Comparison of ENCODE assay signal across 22 cellular contexts in genomic region chr4:15501941-15502340, GRCh38. TPM values are rescaled to one million over a fixed set of nuclear protein-coding genes. Genes with fewer than 3 reads are reported as not detected.
DNase-seq lines count a peak whose midpoint lies in the region; ATAC-seq and TF ChIP-seq lines count a peak whose summit lies in the region.
"Had no signal": no experiment of that assay in that cellular context is flagged by ENCODE, and none has a peak within 500 bp of the region (broad histone marks: within the 10 kb centered on the region; RNA-seq: fewer than 3 reads in every experiment).

No MANE protein-coding gene starts in this region.

- H3K36me3 Mint-ChIP-seq in activated CD4-positive, alpha-beta T cell treated with anti-CD3 and anti-CD28 coated beads for 36 hours (ENCODE audit: low read depth), result peaks cover 2% of the 10 kb centered on the region

- POLR2A ChIA-PET in activated CD4-positive, alpha-beta T cell treated with anti-CD3 and anti-CD28 coated beads for 36 hours (lab: Charles Lee), result no interaction called here

- H3K27me3 ChIP-seq in Karpas-422 (ENCODE audit: low read length), result no peaks in the 10 kb centered on the region
- H3K27me3 ChIP-seq in esophagus muscularis mucosa, result no peaks in the 10 kb centered on the region
- H3K27me3 ChIP-seq: BLaER1, MG63 had no signal

- no peaks in the 10 kb centered on the region for H4K20me1 ChIP-seq in Karpas-422 (ENCODE audit: insufficient read depth, low read depth, low read length)
- H4K20me1 ChIP-seq: BLaER1 had no signal

- H2AFZ ChIP-seq in Karpas-422 (ENCODE audit: low read length), result no peak overlapping the region
- H2AFZ ChIP-seq: GM23248 had no signal

- TF ChIP-seq CTCF in esophagus muscularis mucosa (IDR thresholded peaks at IDR 0.05), result no peak

- H3K27me3 Mint-ChIP-seq in activated CD4-positive, alpha-beta T cell treated with anti-CD3 and anti-CD28 coated beads for 36 hours, result no peaks in the 10 kb centered on the region

- DNase-seq in activated CD4-positive, alpha-beta T cell treated with anti-CD3 and anti-CD28 coated beads for 36 hours, result no peak
- DNase-seq in activated CD4-positive, alpha-beta T cell treated with anti-CD3 and anti-CD28 coated beads for 4 hours, result no peak
- DNase-seq in Karpas-422 (peak; percentile 9), esophagus muscularis mucosa (ENCODE audit: extremely low spot score) (peak; percentile 29), islet precursor cell (no peak), NCI-H526 treated with DMSO at 0.1 percent for 48 hours (lab: John Stamatoyannopoulos, UW) (no peak)
- DNase-seq: CD4-positive, CD25-positive, alpha-beta regulatory T cell; DMS153; GM23248; H9; KBM-7; MG63; NCI-H2029; NCI-H2171 treated with DMSO at 0.1 percent for 48 hours; NCI-H345; NCI-H524; NCI-H774; SHP77 treated with DMSO at 0.1 percent for 48 hours; T-helper 1 cell had no signal

- H3K36me3 ChIP-seq in Karpas-422 (ENCODE audit: insufficient read depth, low read length) (no peaks in the 10 kb centered on the region), esophagus muscularis mucosa (peaks cover 0 to 56% (median 13%) of the 10 kb centered on the region in 4 donors)
- H3K36me3 ChIP-seq: BLaER1, MG63 had no signal

- H3K9me3 ChIP-seq in Karpas-422 (ENCODE audit: low read length), result no peaks in the 10 kb centered on the region
- no peaks in the 10 kb centered on the region for H3K9me3 ChIP-seq in esophagus muscularis mucosa
- H3K9me3 ChIP-seq: MG63 had no signal

- no peaks in the 10 kb centered on the region for H3K79me2 ChIP-seq in Karpas-422 (ENCODE audit: low read length)

- TF ChIP-seq EP300 in esophagus muscularis mucosa (IDR thresholded peaks at IDR 0.05), result no peak

- H3K4me3 ChIP-seq in Karpas-422 (ENCODE audit: low read length) (no peak overlapping the region), esophagus muscularis mucosa (no peak overlapping the region)
- H3K4me3 ChIP-seq: BLaER1, GM23248, MG63 had no signal

- TF ChIP-seq POLR2A in esophagus muscularis mucosa (IDR thresholded peaks at IDR 0.05; ENCODE audit: low read depth), result no peak

- H3K27ac ChIP-seq in Karpas-422 (ENCODE audit: low read length) (no peak overlapping the region), esophagus muscularis mucosa (replicated peaks in 1 of 4) (no peak overlapping the region)
- H3K27ac ChIP-seq: BLaER1, GM23248 had no signal

- no peak overlapping the region for H3K4me3 Mint-ChIP-seq in activated CD4-positive, alpha-beta T cell treated with anti-CD3 and anti-CD28 coated beads for 36 hours
- H3K4me3 Mint-ChIP-seq: CD4-positive, CD25-positive, alpha-beta regulatory T cell; H9 had no signal

- H3K9ac ChIP-seq in Karpas-422 (ENCODE audit: low read length), result no peak overlapping the region
- H3K9ac ChIP-seq: BLaER1, GM23248 had no signal

- H3K4me1 ChIP-seq in Karpas-422 (ENCODE audit: low read length) (no peaks in the 10 kb centered on the region), esophagus muscularis mucosa (peaks cover 0 to 10% (median 6%) of the 10 kb centered on the region in 4 donors)
- H3K4me1 ChIP-seq: BLaER1 had no signal

- intact Hi-C loops in activated CD4-positive, alpha-beta T cell treated with anti-CD3 and anti-CD28 coated beads for 36 hours (cut with DNase I, micrococcal nuclease), result no loop called here
- intact Hi-C loops in esophagus muscularis mucosa (cut with DNase I), result no loop called here

- H3K4me1 Mint-ChIP-seq in activated CD4-positive, alpha-beta T cell treated with anti-CD3 and anti-CD28 coated beads for 36 hours, result no peaks in the 10 kb centered on the region
- H3K4me1 Mint-ChIP-seq: CD4-positive, CD25-positive, alpha-beta regulatory T cell had no signal

- ATAC-seq in activated CD4-positive, alpha-beta T cell treated with anti-CD3 and anti-CD28 coated beads for 36 hours, result peak; percentile 39
- no peak for ATAC-seq in GM19328 (IDR thresholded peaks at IDR 0.05; ENCODE audit: unreplicated experiment)
- ATAC-seq: Panc1 had no signal

- no peak overlapping the region for H3K27ac Mint-ChIP-seq in activated CD4-positive, alpha-beta T cell treated with anti-CD3 and anti-CD28 coated beads for 36 hours
- H3K27ac Mint-ChIP-seq: CD4-positive, CD25-positive, alpha-beta regulatory T cell had no signal

- CTCF ChIA-PET in activated CD4-positive, alpha-beta T cell treated with anti-CD3 and anti-CD28 coated beads for 36 hours (lab: Charles Lee), result no interaction called here

- 90% methylated on average over 2 of the region's 2 CpGs for WGBS in esophagus muscularis mucosa

- no peaks in the 10 kb centered on the region for H3K9me2 ChIP-seq in Karpas-422 (replicated peaks; ENCODE audit: insufficient read depth, low read length)

- no peak overlapping the region for H3K4me2 ChIP-seq in Karpas-422 (ENCODE audit: low read depth, low read length, poor library complexity, severe bottlenecking)
- H3K4me2 ChIP-seq: BLaER1 had no signal

- H3K9me3 Mint-ChIP-seq in activated CD4-positive, alpha-beta T cell treated with anti-CD3 and anti-CD28 coated beads for 36 hours (ENCODE audit: low read depth), result peaks cover 2% of the 10 kb centered on the region

RNA-seq across cellular contexts. Expression of gene CC2D2A, which starts 32.3 kb away (rescaled TPM):
- total RNA-seq in activated CD4-positive, alpha-beta T cell treated with anti-CD3 and anti-CD28 coated beads for 36 hours, result not detected
- not detected in 2 replicates for total RNA-seq in Karpas-422 (2014; rRNA removed; shearing (Covaris generic); ENCODE audit: low replicate concordance)
- 10 to 100 TPM; 23.0 to 59.7 (median 45.0) TPM for total RNA-seq in esophagus muscularis mucosa
- total RNA-seq: CD4-positive, CD25-positive, alpha-beta regulatory T cell had no signal

Comparison
In these comparisons a context has a peak if more than half of its experiments do, and no peak if none do; other contexts are left out.
1. DNase-seq: peak in Karpas-422 (single experiment) and esophagus muscularis mucosa (single experiment); none in activated CD4-positive, alpha-beta T cell treated with anti-CD3 and anti-CD28 coated beads for 36 hours (single experiment), activated CD4-positive, alpha-beta T cell treated with anti-CD3 and anti-CD28 coated beads for 4 hours (0 of 2), islet precursor cell (single experiment) and NCI-H526 treated with DMSO at 0.1 percent for 48 hours (single experiment).
2. RNA of gene CC2D2A, which starts 32.3 kb away (total RNA-seq): 23.0 to 59.7 TPM in esophagus muscularis mucosa; not detected in activated CD4-positive, alpha-beta T cell treated with anti-CD3 and anti-CD28 coated beads for 36 hours and not detected in Karpas-422; every median in the first group is over 10 times any median in the second.